2 cellular contexts compared by ENCODE assay signal in the genomic region with DNA sequence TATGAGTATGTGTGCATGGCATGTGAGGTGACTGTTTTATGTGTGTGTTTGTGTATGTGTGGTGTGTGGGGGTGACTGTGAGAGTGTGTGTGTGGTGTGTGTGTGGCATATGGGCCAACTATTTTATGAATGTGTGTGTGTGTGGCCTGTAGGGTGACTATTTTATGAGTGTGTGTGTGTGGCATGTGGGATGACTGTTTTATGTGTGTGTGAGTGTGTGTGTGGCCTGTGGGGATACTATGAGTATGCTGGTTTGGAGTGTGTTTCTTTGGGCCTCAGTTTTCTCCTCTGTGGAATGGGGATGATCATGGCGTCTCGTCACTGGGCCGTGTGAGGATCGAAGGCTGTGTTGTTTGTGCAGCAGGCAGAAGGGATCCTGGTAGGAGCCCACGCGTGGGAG.
A peak's percentile ranks its signal among the peaks of the same experiment; 100 is the strongest.
TF ChIP-seq lines count a peak whose summit lies in the region.

No MANE protein-coding gene starts in this region.

TF ChIP-seq in HEK293, 187 proteins besides CTCF, POLR2A, EP300 and RAD21 (continued from another document):
- peak; percentile 89 for TF ChIP-seq ZSCAN4 (tag by site-specific recombination; IDR thresholded peaks at IDR 0.05)

TF ChIP-seq in K562, 482 proteins besides CTCF, POLR2A, EP300 and RAD21 (continued from another document and continues in another):
- peak; percentile 32 to 63; a peak in 1 of 4 replicates for TF ChIP-seq MLLT1 (IDR thresholded peaks at IDR 0.05)
- TF ChIP-seq BCOR (IDR thresholded peaks at IDR 0.05), result peak; percentile 98
- no peak for TF ChIP-seq SRF (CRISPR knock-in tag; IDR thresholded peaks at IDR 0.05)
- no peak for TF ChIP-seq SETDB1 (IDR thresholded peaks at IDR 0.05; ENCODE audit: low read length)
- no peak for TF ChIP-seq MAZ (CRISPR knock-in tag; conservative IDR thresholded peaks at IDR 0.05 in 1 of 2, IDR thresholded peaks at IDR 0.05 in 1 of 2)
- TF ChIP-seq, protein P1, sequence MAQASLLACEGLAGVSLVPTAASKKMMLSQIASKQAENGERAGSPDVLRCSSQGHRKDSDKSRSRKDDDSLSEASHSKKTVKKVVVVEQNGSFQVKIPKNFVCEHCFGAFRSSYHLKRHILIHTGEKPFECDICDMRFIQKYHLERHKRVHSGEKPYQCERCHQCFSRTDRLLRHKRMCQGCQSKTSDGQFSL (CRISPR knock-in tag; IDR thresholded peaks at IDR 0.05), result no peak
- TF ChIP-seq, protein P1 (tag; IDR thresholded peaks at IDR 0.05), result no peak
- TF ChIP-seq KAT7 (CRISPR knock-in tag; IDR thresholded peaks at IDR 0.05; ENCODE audit: borderline replicate concordance), result no peak
- no peak for TF ChIP-seq ETV5 (CRISPR knock-in tag; IDR thresholded peaks at IDR 0.05; ENCODE audit: low read depth)
- no peak for TF ChIP-seq BRF2 (IDR thresholded peaks at IDR 0.05; ENCODE audit: borderline replicate concordance, insufficient read depth, insufficient read length)
- TF ChIP-seq, protein P2, sequence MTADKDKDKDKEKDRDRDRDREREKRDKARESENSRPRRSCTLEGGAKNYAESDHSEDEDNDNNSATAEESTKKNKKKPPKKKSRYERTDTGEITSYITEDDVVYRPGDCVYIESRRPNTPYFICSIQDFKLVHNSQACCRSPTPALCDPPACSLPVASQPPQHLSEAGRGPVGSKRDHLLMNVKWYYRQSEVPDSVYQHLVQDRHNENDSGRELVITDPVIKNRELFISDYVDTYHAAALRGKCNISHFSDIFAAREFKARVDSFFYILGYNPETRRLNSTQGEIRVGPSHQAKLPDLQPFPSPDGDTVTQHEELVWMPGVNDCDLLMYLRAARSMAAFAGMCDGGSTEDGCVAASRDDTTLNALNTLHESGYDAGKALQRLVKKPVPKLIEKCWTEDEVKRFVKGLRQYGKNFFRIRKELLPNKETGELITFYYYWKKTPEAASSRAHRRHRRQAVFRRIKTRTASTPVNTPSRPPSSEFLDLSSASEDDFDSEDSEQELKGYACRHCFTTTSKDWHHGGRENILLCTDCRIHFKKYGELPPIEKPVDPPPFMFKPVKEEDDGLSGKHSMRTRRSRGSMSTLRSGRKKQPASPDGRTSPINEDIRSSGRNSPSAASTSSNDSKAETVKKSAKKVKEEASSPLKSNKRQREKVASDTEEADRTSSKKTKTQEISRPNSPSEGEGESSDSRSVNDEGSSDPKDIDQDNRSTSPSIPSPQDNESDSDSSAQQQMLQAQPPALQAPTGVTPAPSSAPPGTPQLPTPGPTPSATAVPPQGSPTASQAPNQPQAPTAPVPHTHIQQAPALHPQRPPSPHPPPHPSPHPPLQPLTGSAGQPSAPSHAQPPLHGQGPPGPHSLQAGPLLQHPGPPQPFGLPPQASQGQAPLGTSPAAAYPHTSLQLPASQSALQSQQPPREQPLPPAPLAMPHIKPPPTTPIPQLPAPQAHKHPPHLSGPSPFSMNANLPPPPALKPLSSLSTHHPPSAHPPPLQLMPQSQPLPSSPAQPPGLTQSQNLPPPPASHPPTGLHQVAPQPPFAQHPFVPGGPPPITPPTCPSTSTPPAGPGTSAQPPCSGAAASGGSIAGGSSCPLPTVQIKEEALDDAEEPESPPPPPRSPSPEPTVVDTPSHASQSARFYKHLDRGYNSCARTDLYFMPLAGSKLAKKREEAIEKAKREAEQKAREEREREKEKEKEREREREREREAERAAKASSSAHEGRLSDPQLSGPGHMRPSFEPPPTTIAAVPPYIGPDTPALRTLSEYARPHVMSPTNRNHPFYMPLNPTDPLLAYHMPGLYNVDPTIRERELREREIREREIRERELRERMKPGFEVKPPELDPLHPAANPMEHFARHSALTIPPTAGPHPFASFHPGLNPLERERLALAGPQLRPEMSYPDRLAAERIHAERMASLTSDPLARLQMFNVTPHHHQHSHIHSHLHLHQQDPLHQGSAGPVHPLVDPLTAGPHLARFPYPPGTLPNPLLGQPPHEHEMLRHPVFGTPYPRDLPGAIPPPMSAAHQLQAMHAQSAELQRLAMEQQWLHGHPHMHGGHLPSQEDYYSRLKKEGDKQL (CRISPR knock-in tag; IDR thresholded peaks at IDR 0.05; ENCODE audit: borderline replicate concordance), result no peak
- TF ChIP-seq EZH2 (IDR thresholded peaks at IDR 0.05; ENCODE audit: borderline replicate concordance, low read depth, low read length), result no peak
- no peak for TF ChIP-seq RFX1 (IDR thresholded peaks at IDR 0.05)
- no peak for TF ChIP-seq ZFP30 (CRISPR knock-in tag; IDR thresholded peaks at IDR 0.05; ENCODE audit: borderline replicate concordance)
- peak; percentile 23; the same call in 1 of the 2 replicates for TF ChIP-seq SUPT5H (IDR thresholded peaks at IDR 0.05)
- TF ChIP-seq GABPB1 (CRISPR knock-in tag; IDR thresholded peaks at IDR 0.05), result no peak
- TF ChIP-seq FOXK2 (conservative IDR thresholded peaks at IDR 0.05 in 1 of 2, IDR thresholded peaks at IDR 0.05 in 1 of 2; ENCODE audit: low read depth in 2 of 2), result 0 out of 4 replicates have a peak, but pooled peaks of 1 of the 2 experiments have one; percentile 29
- TF ChIP-seq ZNF445 (CRISPR knock-in tag; IDR thresholded peaks at IDR 0.05; ENCODE audit: low read depth), result no peak
- no peak for TF ChIP-seq ZNF589 (CRISPR knock-in tag; IDR thresholded peaks at IDR 0.05; ENCODE audit: low read depth)
- TF ChIP-seq ZNF780A (CRISPR knock-in tag; IDR thresholded peaks at IDR 0.05), result no peak
- TF ChIP-seq RCOR1 (IDR thresholded peaks at IDR 0.05; ENCODE audit: borderline replicate concordance in 1 of 2, low read depth in 2 of 2, low read length in 2 of 2), result peak in 1 of 2 experiments; percentile 65; a peak in 2 of 4 replicates
- no peak for TF ChIP-seq UBTF (IDR thresholded peaks at IDR 0.05; ENCODE audit: borderline replicate concordance in 1 of 2, low read depth in 2 of 2, low read length in 2 of 2)
- TF ChIP-seq, protein P3, sequence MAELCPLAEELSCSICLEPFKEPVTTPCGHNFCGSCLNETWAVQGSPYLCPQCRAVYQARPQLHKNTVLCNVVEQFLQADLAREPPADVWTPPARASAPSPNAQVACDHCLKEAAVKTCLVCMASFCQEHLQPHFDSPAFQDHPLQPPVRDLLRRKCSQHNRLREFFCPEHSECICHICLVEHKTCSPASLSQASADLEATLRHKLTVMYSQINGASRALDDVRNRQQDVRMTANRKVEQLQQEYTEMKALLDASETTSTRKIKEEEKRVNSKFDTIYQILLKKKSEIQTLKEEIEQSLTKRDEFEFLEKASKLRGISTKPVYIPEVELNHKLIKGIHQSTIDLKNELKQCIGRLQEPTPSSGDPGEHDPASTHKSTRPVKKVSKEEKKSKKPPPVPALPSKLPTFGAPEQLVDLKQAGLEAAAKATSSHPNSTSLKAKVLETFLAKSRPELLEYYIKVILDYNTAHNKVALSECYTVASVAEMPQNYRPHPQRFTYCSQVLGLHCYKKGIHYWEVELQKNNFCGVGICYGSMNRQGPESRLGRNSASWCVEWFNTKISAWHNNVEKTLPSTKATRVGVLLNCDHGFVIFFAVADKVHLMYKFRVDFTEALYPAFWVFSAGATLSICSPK (IDR thresholded peaks at IDR 0.05; ENCODE audit: borderline replicate concordance), result no peak
- TF ChIP-seq GTF2B (IDR thresholded peaks at IDR 0.05; ENCODE audit: extremely low read depth, insufficient read length), result no peak
- no peak for TF ChIP-seq TARDBP (IDR thresholded peaks at IDR 0.05)
- peak; percentile 67; the same call in 1 of the 2 replicates for TF ChIP-seq HDAC2 (IDR thresholded peaks at IDR 0.05)
- TF ChIP-seq ZNF408 (CRISPR knock-in tag; IDR thresholded peaks at IDR 0.05; ENCODE audit: low read depth), result no peak
- peak; percentile 78 for TF ChIP-seq CHD4 (IDR thresholded peaks at IDR 0.05; ENCODE audit: insufficient read depth, insufficient replicate concordance, low read depth, low read length, poor library complexity, severe bottlenecking)
- TF ChIP-seq MEF2A (IDR thresholded peaks at IDR 0.05; ENCODE audit: control insufficient read depth, low read depth, low read length), result no peak
- peak; percentile 59; the same call in 1 of the 2 replicates for TF ChIP-seq NKRF (IDR thresholded peaks at IDR 0.05; ENCODE audit: borderline replicate concordance)
- TF ChIP-seq PTBP1 (IDR thresholded peaks at IDR 0.05; ENCODE audit: low read depth, low read length), result 0 out of 2 replicates have a peak, but pooled peaks have one; percentile 71
- TF ChIP-seq, protein P4, sequence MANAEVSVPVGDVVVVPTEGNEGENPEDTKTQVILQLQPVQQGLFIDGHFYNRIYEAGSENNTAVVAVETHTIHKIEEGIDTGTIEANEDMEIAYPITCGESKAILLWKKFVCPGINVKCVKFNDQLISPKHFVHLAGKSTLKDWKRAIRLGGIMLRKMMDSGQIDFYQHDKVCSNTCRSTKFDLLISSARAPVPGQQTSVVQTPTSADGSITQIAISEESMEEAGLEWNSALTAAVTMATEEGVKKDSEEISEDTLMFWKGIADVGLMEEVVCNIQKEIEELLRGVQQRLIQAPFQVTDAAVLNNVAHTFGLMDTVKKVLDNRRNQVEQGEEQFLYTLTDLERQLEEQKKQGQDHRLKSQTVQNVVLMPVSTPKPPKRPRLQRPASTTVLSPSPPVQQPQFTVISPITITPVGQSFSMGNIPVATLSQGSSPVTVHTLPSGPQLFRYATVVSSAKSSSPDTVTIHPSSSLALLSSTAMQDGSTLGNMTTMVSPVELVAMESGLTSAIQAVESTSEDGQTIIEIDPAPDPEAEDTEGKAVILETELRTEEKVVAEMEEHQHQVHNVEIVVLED (CRISPR knock-in tag; IDR thresholded peaks at IDR 0.05), result no peak
- no peak for TF ChIP-seq POLR2H (tag; IDR thresholded peaks at IDR 0.05; ENCODE audit: low read depth)
- TF ChIP-seq EHMT2 (IDR thresholded peaks at IDR 0.05), result no peak
- TF ChIP-seq, protein P5, sequence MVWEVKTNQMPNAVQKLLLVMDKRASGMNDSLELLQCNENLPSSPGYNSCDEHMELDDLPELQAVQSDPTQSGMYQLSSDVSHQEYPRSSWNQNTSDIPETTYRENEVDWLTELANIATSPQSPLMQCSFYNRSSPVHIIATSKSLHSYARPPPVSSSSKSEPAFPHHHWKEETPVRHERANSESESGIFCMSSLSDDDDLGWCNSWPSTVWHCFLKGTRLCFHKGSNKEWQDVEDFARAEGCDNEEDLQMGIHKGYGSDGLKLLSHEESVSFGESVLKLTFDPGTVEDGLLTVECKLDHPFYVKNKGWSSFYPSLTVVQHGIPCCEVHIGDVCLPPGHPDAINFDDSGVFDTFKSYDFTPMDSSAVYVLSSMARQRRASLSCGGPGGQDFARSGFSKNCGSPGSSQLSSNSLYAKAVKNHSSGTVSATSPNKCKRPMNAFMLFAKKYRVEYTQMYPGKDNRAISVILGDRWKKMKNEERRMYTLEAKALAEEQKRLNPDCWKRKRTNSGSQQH (CRISPR knock-in tag; IDR thresholded peaks at IDR 0.05), result 0 out of 2 replicates have a peak, but pooled peaks have one; percentile 62
- TF ChIP-seq ZNF431 (CRISPR knock-in tag; IDR thresholded peaks at IDR 0.05), result no peak
